Comparison of ENCODE assay signal across 18 cellular contexts in genomic region chr7:46715579-46715978, GRCh38.
"Had no signal": no experiment of that assay in that cellular context is flagged by ENCODE, and none has a peak within 500 bp of the region (broad histone marks: within the 10 kb centered on the region; RNA-seq: fewer than 3 reads in every experiment).

No MANE protein-coding gene starts in this region.

- H3K27ac ChIP-seq: gastroesophageal sphincter, heart right ventricle, ovary, psoas muscle, sigmoid colon, thyroid gland, WERI-Rb-1 had no signal

- H3K4me3 Mint-ChIP-seq: activated naive CD8-positive, alpha-beta T cell; activated T-helper 1 cell treated with anti-CD3 and anti-CD28 coated beads, Interleukin-12 subunit alpha, Interleukin-12 subunit beta, Interleukin-2, Interleukin-4 antibody, amounts not matched to agents 30 ng/mL and 10 ng/mL and 1 ng/mL, durations not matched to agents 14 hours and 24 hours and 36 hours; immature natural killer cell; natural killer cell had no signal

- H3K4me1 Mint-ChIP-seq: immature natural killer cell, natural killer cell had no signal

- ATAC-seq: gastroesophageal sphincter, heart right ventricle, natural killer cell, psoas muscle had no signal

- H3K27me3 ChIP-seq: gastroesophageal sphincter, heart right ventricle, ovary, sigmoid colon, thyroid gland had no signal

- H3K36me3 Mint-ChIP-seq: activated naive CD8-positive, alpha-beta T cell; immature natural killer cell; natural killer cell had no signal

- H3K4me3 ChIP-seq: gastroesophageal sphincter, heart right ventricle, ovary, psoas muscle, sigmoid colon, thyroid gland had no signal

- H3K4me1 ChIP-seq: psoas muscle, sigmoid colon, thyroid gland had no signal

- H3K9me3 ChIP-seq: gastroesophageal sphincter, heart right ventricle, ovary, psoas muscle, sigmoid colon, thyroid gland had no signal

- H3K27me3 Mint-ChIP-seq: activated naive CD8-positive, alpha-beta T cell had no signal

- H3K27ac Mint-ChIP-seq: activated naive CD8-positive, alpha-beta T cell; activated T-helper 1 cell treated with anti-CD3 and anti-CD28 coated beads, Interleukin-12 subunit alpha, Interleukin-12 subunit beta, Interleukin-2, Interleukin-4 antibody, amounts not matched to agents 30 ng/mL and 10 ng/mL and 1 ng/mL, durations not matched to agents 14 hours and 24 hours and 36 hours; immature natural killer cell; natural killer cell had no signal

- H3K36me3 ChIP-seq: gastroesophageal sphincter, heart right ventricle, ovary, sigmoid colon, thyroid gland, WERI-Rb-1 had no signal

- DNase-seq: activated CD4-positive, alpha-beta T cell treated with anti-CD3 and anti-CD28 coated beads for 1 hour; activated CD8-positive, alpha-beta memory T cell treated with anti-CD3 and anti-CD28 coated beads for 24 hours; amniotic stem cell; heart right ventricle; immature natural killer cell; natural killer cell; ovary; psoas muscle; sigmoid colon; stimulated activated CD8-positive, alpha-beta memory T cell treated with anti-CD3 and anti-CD28 coated beads, Interleukin-4, amount 100 ng/mL, for 48 hours; stimulated activated naive CD4-positive, alpha-beta T cell; SW 1271; T-helper 2 cell; thyroid gland; WERI-Rb-1 had no signal

- H3K9me3 Mint-ChIP-seq: activated T-helper 1 cell treated with anti-CD3 and anti-CD28 coated beads, Interleukin-12 subunit alpha, Interleukin-12 subunit beta, Interleukin-2, Interleukin-4 antibody, amounts not matched to agents 30 ng/mL and 10 ng/mL and 1 ng/mL, durations not matched to agents 14 hours and 24 hours and 36 hours had no signal
